1 cellular context compared by ENCODE assay signal in genomic region chr17:50863221-50863843, GRCh38.
TF ChIP-seq lines count a peak whose summit lies in the region.

No MANE protein-coding gene starts in this region.

TF ChIP-seq in HepG2, 621 proteins besides CTCF, POLR2A, EP300 and RAD21 (continued from another document and continues in another):
- TF ChIP-seq, protein P1, sequence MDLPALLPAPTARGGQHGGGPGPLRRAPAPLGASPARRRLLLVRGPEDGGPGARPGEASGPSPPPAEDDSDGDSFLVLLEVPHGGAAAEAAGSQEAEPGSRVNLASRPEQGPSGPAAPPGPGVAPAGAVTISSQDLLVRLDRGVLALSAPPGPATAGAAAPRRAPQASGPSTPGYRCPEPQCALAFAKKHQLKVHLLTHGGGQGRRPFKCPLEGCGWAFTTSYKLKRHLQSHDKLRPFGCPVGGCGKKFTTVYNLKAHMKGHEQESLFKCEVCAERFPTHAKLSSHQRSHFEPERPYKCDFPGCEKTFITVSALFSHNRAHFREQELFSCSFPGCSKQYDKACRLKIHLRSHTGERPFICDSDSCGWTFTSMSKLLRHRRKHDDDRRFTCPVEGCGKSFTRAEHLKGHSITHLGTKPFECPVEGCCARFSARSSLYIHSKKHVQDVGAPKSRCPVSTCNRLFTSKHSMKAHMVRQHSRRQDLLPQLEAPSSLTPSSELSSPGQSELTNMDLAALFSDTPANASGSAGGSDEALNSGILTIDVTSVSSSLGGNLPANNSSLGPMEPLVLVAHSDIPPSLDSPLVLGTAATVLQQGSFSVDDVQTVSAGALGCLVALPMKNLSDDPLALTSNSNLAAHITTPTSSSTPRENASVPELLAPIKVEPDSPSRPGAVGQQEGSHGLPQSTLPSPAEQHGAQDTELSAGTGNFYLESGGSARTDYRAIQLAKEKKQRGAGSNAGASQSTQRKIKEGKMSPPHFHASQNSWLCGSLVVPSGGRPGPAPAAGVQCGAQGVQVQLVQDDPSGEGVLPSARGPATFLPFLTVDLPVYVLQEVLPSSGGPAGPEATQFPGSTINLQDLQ (CRISPR knock-in tag; IDR thresholded peaks at IDR 0.05), result no peak
- TF ChIP-seq, protein P2, sequence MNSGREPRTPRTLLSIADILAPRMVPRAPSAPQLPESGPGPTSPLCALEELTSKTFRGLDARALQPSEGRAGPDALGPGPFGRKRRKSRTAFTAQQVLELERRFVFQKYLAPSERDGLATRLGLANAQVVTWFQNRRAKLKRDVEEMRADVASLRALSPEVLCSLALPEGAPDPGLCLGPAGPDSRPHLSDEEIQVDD (CRISPR knock-in tag; IDR thresholded peaks at IDR 0.05; ENCODE audit: borderline replicate concordance), result no peak
- TF ChIP-seq ZNF768 (CRISPR knock-in tag; IDR thresholded peaks at IDR 0.05), result no peak
- no peak for TF ChIP-seq ARNT (IDR thresholded peaks at IDR 0.05)
- peak; percentile 65; the same call in 1 of the 2 replicates for TF ChIP-seq ZNF350 (CRISPR knock-in tag; IDR thresholded peaks at IDR 0.05; ENCODE audit: borderline replicate concordance, low read depth)
- TF ChIP-seq YEATS2 (CRISPR knock-in tag; IDR thresholded peaks at IDR 0.05; ENCODE audit: borderline replicate concordance), result 0 out of 2 replicates have a peak, but pooled peaks have one; percentile 61
- no peak for TF ChIP-seq ZHX2 (IDR thresholded peaks at IDR 0.05; ENCODE audit: low read depth)
- no peak for TF ChIP-seq ZHX2 (CRISPR knock-in tag; IDR thresholded peaks at IDR 0.05; ENCODE audit: borderline replicate concordance)
- TF ChIP-seq SRSF1 (optimal IDR thresholded peaks at IDR 0.05; ENCODE audit: low read depth, low read length), result no peak
- no peak for TF ChIP-seq SALL2 (CRISPR knock-in tag; IDR thresholded peaks at IDR 0.05)
- peak; percentile 86 for TF ChIP-seq ZNF501 (CRISPR knock-in tag; IDR thresholded peaks at IDR 0.05)
- TF ChIP-seq ZNF441 (CRISPR knock-in tag; IDR thresholded peaks at IDR 0.05; ENCODE audit: borderline replicate concordance), result no peak
- TF ChIP-seq BCL6 (CRISPR knock-in tag; IDR thresholded peaks at IDR 0.05), result 0 out of 2 replicates have a peak, but pooled peaks have one; percentile 14
- TF ChIP-seq, protein P3, sequence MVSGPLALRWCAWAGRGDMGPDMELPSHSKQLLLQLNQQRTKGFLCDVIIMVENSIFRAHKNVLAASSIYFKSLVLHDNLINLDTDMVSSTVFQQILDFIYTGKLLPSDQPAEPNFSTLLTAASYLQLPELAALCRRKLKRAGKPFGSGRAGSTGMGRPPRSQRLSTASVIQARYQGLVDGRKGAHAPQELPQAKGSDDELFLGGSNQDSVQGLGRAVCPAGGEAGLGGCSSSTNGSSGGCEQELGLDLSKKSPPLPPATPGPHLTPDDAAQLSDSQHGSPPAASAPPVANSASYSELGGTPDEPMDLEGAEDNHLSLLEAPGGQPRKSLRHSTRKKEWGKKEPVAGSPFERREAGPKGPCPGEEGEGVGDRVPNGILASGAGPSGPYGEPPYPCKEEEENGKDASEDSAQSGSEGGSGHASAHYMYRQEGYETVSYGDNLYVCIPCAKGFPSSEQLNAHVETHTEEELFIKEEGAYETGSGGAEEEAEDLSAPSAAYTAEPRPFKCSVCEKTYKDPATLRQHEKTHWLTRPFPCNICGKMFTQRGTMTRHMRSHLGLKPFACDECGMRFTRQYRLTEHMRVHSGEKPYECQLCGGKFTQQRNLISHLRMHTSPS (CRISPR knock-in tag; IDR thresholded peaks at IDR 0.05; ENCODE audit: low read depth), result peak; percentile 78
- TF ChIP-seq, protein P4, sequence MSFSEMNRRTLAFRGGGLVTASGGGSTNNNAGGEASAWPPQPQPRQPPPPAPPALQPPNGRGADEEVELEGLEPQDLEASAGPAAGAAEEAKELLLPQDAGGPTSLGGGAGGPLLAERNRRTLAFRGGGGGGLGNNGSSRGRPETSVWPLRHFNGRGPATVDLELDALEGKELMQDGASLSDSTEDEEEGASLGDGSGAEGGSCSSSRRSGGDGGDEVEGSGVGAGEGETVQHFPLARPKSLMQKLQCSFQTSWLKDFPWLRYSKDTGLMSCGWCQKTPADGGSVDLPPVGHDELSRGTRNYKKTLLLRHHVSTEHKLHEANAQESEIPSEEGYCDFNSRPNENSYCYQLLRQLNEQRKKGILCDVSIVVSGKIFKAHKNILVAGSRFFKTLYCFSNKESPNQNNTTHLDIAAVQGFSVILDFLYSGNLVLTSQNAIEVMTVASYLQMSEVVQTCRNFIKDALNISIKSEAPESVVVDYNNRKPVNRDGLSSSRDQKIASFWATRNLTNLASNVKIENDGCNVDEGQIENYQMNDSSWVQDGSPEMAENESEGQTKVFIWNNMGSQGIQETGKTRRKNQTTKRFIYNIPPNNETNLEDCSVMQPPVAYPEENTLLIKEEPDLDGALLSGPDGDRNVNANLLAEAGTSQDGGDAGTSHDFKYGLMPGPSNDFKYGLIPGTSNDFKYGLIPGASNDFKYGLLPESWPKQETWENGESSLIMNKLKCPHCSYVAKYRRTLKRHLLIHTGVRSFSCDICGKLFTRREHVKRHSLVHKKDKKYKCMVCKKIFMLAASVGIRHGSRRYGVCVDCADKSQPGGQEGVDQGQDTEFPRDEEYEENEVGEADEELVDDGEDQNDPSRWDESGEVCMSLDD (CRISPR knock-in tag; IDR thresholded peaks at IDR 0.05; ENCODE audit: borderline replicate concordance), result no peak
- 0 out of 2 replicates have a peak, but pooled peaks have one; percentile 32 for TF ChIP-seq POLR2G (IDR thresholded peaks at IDR 0.05; ENCODE audit: low read depth, low read length)
- no peak for TF ChIP-seq EED (CRISPR knock-in tag; IDR thresholded peaks at IDR 0.05)
- no peak for TF ChIP-seq ZNF615 (CRISPR knock-in tag; IDR thresholded peaks at IDR 0.05; ENCODE audit: borderline replicate concordance)
- TF ChIP-seq PRDM10 (CRISPR knock-in tag; IDR thresholded peaks at IDR 0.05; ENCODE audit: low read depth), result no peak
- peak; percentile 54 for TF ChIP-seq PHF8 (CRISPR knock-in tag; IDR thresholded peaks at IDR 0.05)
- no peak for TF ChIP-seq SKI (IDR thresholded peaks at IDR 0.05; ENCODE audit: partially characterized antibody)
- TF ChIP-seq KMT2A (CRISPR knock-in tag; IDR thresholded peaks at IDR 0.05), result no peak
- no peak for TF ChIP-seq ISX (CRISPR knock-in tag; conservative IDR thresholded peaks at IDR 0.05)
- no peak for TF ChIP-seq ZNF431 (CRISPR knock-in tag; IDR thresholded peaks at IDR 0.05; ENCODE audit: borderline replicate concordance, low read depth)
- TF ChIP-seq PPARG (CRISPR knock-in tag; conservative IDR thresholded peaks at IDR 0.05), result no peak
- no peak for TF ChIP-seq ZKSCAN1 (IDR thresholded peaks at IDR 0.05; ENCODE audit: low read length)
- TF ChIP-seq XBP1 (CRISPR knock-in tag; IDR thresholded peaks at IDR 0.05), result no peak
- peak; percentile 66; the same call in 1 of the 2 replicates for TF ChIP-seq ZFP91 (CRISPR knock-in tag; IDR thresholded peaks at IDR 0.05; ENCODE audit: borderline replicate concordance)
- peak; percentile 83 for TF ChIP-seq XRCC5 (optimal IDR thresholded peaks at IDR 0.05; ENCODE audit: low read length)
- TF ChIP-seq ZNF780A (CRISPR knock-in tag; IDR thresholded peaks at IDR 0.05), result no peak
- TF ChIP-seq NAIF1 (CRISPR knock-in tag; IDR thresholded peaks at IDR 0.05; ENCODE audit: borderline replicate concordance), result no peak
- TF ChIP-seq ZNF367 (CRISPR knock-in tag; IDR thresholded peaks at IDR 0.05; ENCODE audit: borderline replicate concordance), result no peak
- TF ChIP-seq, protein P5, sequence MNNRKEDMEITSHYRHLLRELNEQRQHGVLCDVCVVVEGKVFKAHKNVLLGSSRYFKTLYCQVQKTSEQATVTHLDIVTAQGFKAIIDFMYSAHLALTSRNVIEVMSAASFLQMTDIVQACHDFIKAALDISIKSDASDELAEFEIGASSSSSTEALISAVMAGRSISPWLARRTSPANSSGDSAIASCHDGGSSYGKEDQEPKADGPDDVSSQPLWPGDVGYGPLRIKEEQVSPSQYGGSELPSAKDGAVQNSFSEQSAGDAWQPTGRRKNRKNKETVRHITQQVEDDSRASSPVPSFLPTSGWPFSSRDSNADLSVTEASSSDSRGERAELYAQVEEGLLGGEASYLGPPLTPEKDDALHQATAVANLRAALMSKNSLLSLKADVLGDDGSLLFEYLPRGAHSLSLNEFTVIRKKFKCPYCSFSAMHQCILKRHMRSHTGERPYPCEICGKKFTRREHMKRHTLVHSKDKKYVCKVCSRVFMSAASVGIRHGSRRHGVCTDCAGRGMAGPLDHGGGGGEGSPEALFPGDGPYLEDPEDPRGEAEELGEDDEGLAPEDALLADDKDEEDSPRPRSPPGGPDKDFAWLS (CRISPR knock-in tag; IDR thresholded peaks at IDR 0.05; ENCODE audit: borderline replicate concordance), result no peak
- no peak for TF ChIP-seq SYNCRIP (IDR thresholded peaks at IDR 0.05; ENCODE audit: insufficient read depth, low read depth, low read length)
- no peak for TF ChIP-seq IRX3 (CRISPR knock-in tag; IDR thresholded peaks at IDR 0.05; ENCODE audit: borderline replicate concordance, low read depth)
- no peak for TF ChIP-seq MATR3 (CRISPR knock-in tag; IDR thresholded peaks at IDR 0.05)
- peak; percentile 33; the same call in 1 of the 2 replicates for TF ChIP-seq SMAD1 (CRISPR knock-in tag; IDR thresholded peaks at IDR 0.05; ENCODE audit: borderline replicate concordance, low read depth)
- no peak; the same call in 1 of the 2 replicates for TF ChIP-seq TAF1 (CRISPR knock-in tag; IDR thresholded peaks at IDR 0.05)
- no peak for TF ChIP-seq CBFB (CRISPR knock-in tag; IDR thresholded peaks at IDR 0.05)
- TF ChIP-seq REPIN1 (CRISPR knock-in tag; IDR thresholded peaks at IDR 0.05; ENCODE audit: borderline replicate concordance, low read depth), result no peak
- no peak for TF ChIP-seq DPF2 (CRISPR knock-in tag; IDR thresholded peaks at IDR 0.05; ENCODE audit: borderline replicate concordance, low read depth)
- TF ChIP-seq RARA (CRISPR knock-in tag; IDR thresholded peaks at IDR 0.05), result no peak
- TF ChIP-seq ZNF17 (CRISPR knock-in tag; IDR thresholded peaks at IDR 0.05), result no peak
- TF ChIP-seq HES4 (CRISPR knock-in tag; IDR thresholded peaks at IDR 0.05; ENCODE audit: borderline replicate concordance), result no peak
